In the genomic region with DNA sequence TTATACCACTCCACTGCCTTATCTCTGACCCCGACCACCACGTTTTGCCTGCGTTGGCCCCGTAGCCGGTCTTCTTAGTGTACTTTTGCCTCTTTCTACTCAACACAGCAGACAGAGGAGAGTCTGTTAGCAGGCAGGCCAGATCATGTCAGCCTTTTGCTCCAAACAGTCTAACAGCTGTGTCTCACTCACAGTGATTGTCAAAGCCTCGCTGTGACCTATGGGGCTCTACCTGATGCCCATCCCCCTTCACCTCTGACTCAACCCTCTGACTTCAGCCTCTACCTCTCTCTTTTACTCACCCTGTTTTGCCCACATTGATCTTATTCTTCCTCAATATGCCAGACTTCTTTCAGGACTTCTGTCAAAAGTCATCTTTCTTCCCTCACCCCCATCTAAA, we compare ENCODE assay signal across 15 cellular contexts.
DNase-seq lines count a peak whose midpoint lies in the region; ATAC-seq and TF ChIP-seq lines count a peak whose summit lies in the region.
"Had no signal": no experiment of that assay in that cellular context is flagged by ENCODE, and none has a peak within 500 bp of the region (broad histone marks: within the 10 kb centered on the region; RNA-seq: fewer than 3 reads in every experiment).

No MANE protein-coding gene starts in this region.

- no peak overlapping the region for H2BK120ac ChIP-seq in H9 (ENCODE audit: low read depth, low read length, poor library complexity, severe bottlenecking)

- TF ChIP-seq CTCF in H9 (conservative IDR thresholded peaks at IDR 0.05) (no peak), RWPE2 (IDR thresholded peaks at IDR 0.05; ENCODE audit: poor library complexity, severe bottlenecking) (no peak), epithelial cell of esophagus (IDR thresholded peaks at IDR 0.05; ENCODE audit: insufficient read depth, low read depth, low read length, missing control alignments) (no peak), osteocyte (IDR thresholded peaks at IDR 0.05) (no peak), coronary artery (IDR thresholded peaks at IDR 0.05) (no peak)

- no peak overlapping the region for H3K9ac ChIP-seq in H9 (ENCODE audit: extremely low read depth, insufficient read length, low read length)

- H3K56ac ChIP-seq in H9 (ENCODE audit: insufficient read length, low read depth, low read length): no peak overlapping the region

- H3K9me3 Mint-ChIP-seq in H9 (no peaks in the 10 kb centered on the region), osteocyte (ENCODE audit: unreplicated experiment) (peaks cover 17% of the 10 kb centered on the region)
- H3K9me3 Mint-ChIP-seq: GM23338 had no signal

- no peak overlapping the region for H3K27ac ChIP-seq in H9 (ENCODE audit: insufficient read length, low read depth, low read length)
- no peak overlapping the region for H3K27ac ChIP-seq in RWPE2 (ENCODE audit: poor library complexity, severe bottlenecking)
- H3K27ac ChIP-seq in coronary artery: no peak overlapping the region

- no peak overlapping the region for H3K4me3 ChIP-seq in RWPE2 (ENCODE audit: severe bottlenecking)
- no peak overlapping the region for H3K4me3 ChIP-seq in epithelial cell of esophagus (ENCODE audit: low read length)
- no peak overlapping the region for H3K4me3 ChIP-seq in coronary artery
- H3K4me3 ChIP-seq: GM23338 had no signal

- H3K23me2 ChIP-seq in H9 (ENCODE audit: insufficient read length, low read depth, low read length, poor library complexity, severe bottlenecking): no peaks in the 10 kb centered on the region

- no peaks in the 10 kb centered on the region; the same call in 1 of the 2 replicates for H3K4me1 ChIP-seq in H9 (ENCODE audit: insufficient read depth, low read length)
- no peaks in the 10 kb centered on the region for H3K4me1 ChIP-seq in RWPE2 (ENCODE audit: insufficient read depth, poor library complexity, severe bottlenecking)
- H3K4me1 ChIP-seq: BE2C had no signal

- no peak overlapping the region for H3T11ph ChIP-seq in H9 (ENCODE audit: low read length)

- no peak overlapping the region for H3K14ac ChIP-seq in H9 (ENCODE audit: insufficient read depth, low read length)

- H3K79me1 ChIP-seq in H9 (ENCODE audit: insufficient read depth, low read depth, low read length, poor library complexity, severe bottlenecking): no peaks in the 10 kb centered on the region

- no peak overlapping the region for H3K23ac ChIP-seq in H9 (ENCODE audit: insufficient read length, low read depth, low read length)

- no peaks in the 10 kb centered on the region for H3K36me3 ChIP-seq in RWPE2 (ENCODE audit: low read depth)
- H3K36me3 ChIP-seq: BE2C had no signal

- H3K36me3 Mint-ChIP-seq in H9 (ENCODE audit: insufficient read depth in 1 of 3, low read depth in 3 of 3) (no peaks in the 10 kb centered on the region), osteocyte (ENCODE audit: unreplicated experiment) (peaks cover 3% of the 10 kb centered on the region)
- H3K36me3 Mint-ChIP-seq: CD4-positive, CD25-positive, alpha-beta regulatory T cell; CD8-positive, alpha-beta memory T cell had no signal

- peaks cover 20 to 26% of the 10 kb centered on the region in 2 experiments for H3K4me1 Mint-ChIP-seq in H9
- H3K4me1 Mint-ChIP-seq in osteocyte (ENCODE audit: unreplicated experiment): peaks cover 24% of the 10 kb centered on the region
- H3K4me1 Mint-ChIP-seq: CD4-positive, CD25-positive, alpha-beta regulatory T cell; CD8-positive, alpha-beta memory T cell had no signal

- no peaks in the 10 kb centered on the region for H3K79me2 ChIP-seq in H9 (ENCODE audit: insufficient read depth, low read length)

- H4K8ac ChIP-seq in H9 (replicated peaks; ENCODE audit: insufficient read length, low read depth, low read length): peak overlapping the region; percentile 79

- H4K5ac ChIP-seq in H9 (ENCODE audit: insufficient read length, low read depth, low read length): no peak overlapping the region

- H3K27ac Mint-ChIP-seq in H9: peak overlapping the region in 2 of 3 experiments; percentile 4 to 5; a peak in 3 of 7 replicates
- H3K27ac Mint-ChIP-seq in osteocyte (ENCODE audit: unreplicated experiment): no peak overlapping the region
- H3K27ac Mint-ChIP-seq: CD4-positive, CD25-positive, alpha-beta regulatory T cell; CD8-positive, alpha-beta memory T cell; GM23338 had no signal

- H3K4me2 ChIP-seq in H9 (ENCODE audit: insufficient read depth, insufficient read length, low read length): no peak overlapping the region
- H3K4me2 ChIP-seq: GM23338 had no signal

- H2BK5ac ChIP-seq in H9 (ENCODE audit: insufficient read length, low read length): no peak overlapping the region

- DNase-seq in H9 (no peak), RWPE2 (ENCODE audit: low spot score) (no peak), epithelial cell of esophagus (ENCODE audit: low read depth) (peak; percentile 32), osteocyte (ENCODE audit: extremely low spot score, unreplicated experiment) (peak; percentile 34), coronary artery (ENCODE audit: low spot score) (no peak), SK-N-DZ (ENCODE audit: low spot score) (no peak), activated gamma-delta T cell treated with Interleukin-2 at 50 U/mL for 16 hours (no peak)
- DNase-seq: BE2C; C1 segment of cervical spinal cord; CD4-positive, CD25-positive, alpha-beta regulatory T cell; CD8-positive, alpha-beta memory T cell; COR-L47; H7 had no signal

- H3K18ac ChIP-seq in H9 (ENCODE audit: insufficient read length, low read depth, low read length): no peak overlapping the region

- no peak overlapping the region for H2BK12ac ChIP-seq in H9 (ENCODE audit: insufficient read length, low read depth, low read length)

- peak overlapping the region; percentile 4 for H2AFZ ChIP-seq in H9 (ENCODE audit: low read length)
- H2AFZ ChIP-seq: GM23338 had no signal

- no peak overlapping the region for H3K4me3 Mint-ChIP-seq in H9
- no peak overlapping the region for H3K4me3 Mint-ChIP-seq in osteocyte (ENCODE audit: unreplicated experiment)
- H3K4me3 Mint-ChIP-seq: CD4-positive, CD25-positive, alpha-beta regulatory T cell; CD8-positive, alpha-beta memory T cell; GM23338 had no signal

- H3K27me3 Mint-ChIP-seq in H9 (ENCODE audit: low read depth): no peaks in the 10 kb centered on the region; the same call in 1 of the 2 replicates
- no peaks in the 10 kb centered on the region for H3K27me3 Mint-ChIP-seq in osteocyte (ENCODE audit: unreplicated experiment)
- H3K27me3 Mint-ChIP-seq: CD4-positive, CD25-positive, alpha-beta regulatory T cell; CD8-positive, alpha-beta memory T cell had no signal

- no peak overlapping the region for H2BK20ac ChIP-seq in H9 (ENCODE audit: low read depth, low read length, poor library complexity, severe bottlenecking)

- no peak overlapping the region for H2BK15ac ChIP-seq in H9 (ENCODE audit: low read depth, low read length)

- no peak overlapping the region for H3K4ac ChIP-seq in H9 (ENCODE audit: low read depth, low read length)

- no peaks in the 10 kb centered on the region for H3K27me3 ChIP-seq in H9 (ENCODE audit: insufficient read depth, low read length)
- H3K27me3 ChIP-seq in RWPE2 (ENCODE audit: insufficient read depth, poor library complexity, severe bottlenecking): no peaks in the 10 kb centered on the region
- H3K27me3 ChIP-seq: BE2C had no signal

- no CpG with 5 or more reads among the region's 6 CpGs for WGBS in H9 (ENCODE audit: extremely low coverage, insufficient read length, low lambda C conversion rate)

- no peaks in the 10 kb centered on the region for H4K20me1 ChIP-seq in H9 (ENCODE audit: control insufficient read depth, insufficient read depth, insufficient read length)

- H2AK5ac ChIP-seq in H9 (ENCODE audit: insufficient read length, low read length): no peak overlapping the region

- ATAC-seq in RWPE2 (ENCODE audit: low read depth): peak; percentile 38; the same call in 2 of the 3 replicates
- ATAC-seq: GM23338, HepG2 had no signal

- no peak overlapping the region for H4K91ac ChIP-seq in H9 (ENCODE audit: insufficient read length, low read depth, low read length)

- H3K9me3 ChIP-seq in H9 (ENCODE audit: control insufficient read depth, low read depth, low read length) (no peaks in the 10 kb centered on the region), RWPE2 (ENCODE audit: severe bottlenecking) (no peaks in the 10 kb centered on the region)
- H3K9me3 ChIP-seq: BE2C had no signal

Comparison
In these comparisons a context has a peak if more than half of its experiments do, and no peak if none do; other contexts are left out.
1. DNase-seq: peak in epithelial cell of esophagus (single experiment) and osteocyte (single experiment); none in H9 (single experiment), RWPE2 (single experiment), coronary artery (single experiment), SK-N-DZ (single experiment) and activated gamma-delta T cell treated with Interleukin-2 at 50 U/mL for 16 hours (single experiment).